11 cellular contexts compared by ENCODE assay signal in the genomic region with DNA sequence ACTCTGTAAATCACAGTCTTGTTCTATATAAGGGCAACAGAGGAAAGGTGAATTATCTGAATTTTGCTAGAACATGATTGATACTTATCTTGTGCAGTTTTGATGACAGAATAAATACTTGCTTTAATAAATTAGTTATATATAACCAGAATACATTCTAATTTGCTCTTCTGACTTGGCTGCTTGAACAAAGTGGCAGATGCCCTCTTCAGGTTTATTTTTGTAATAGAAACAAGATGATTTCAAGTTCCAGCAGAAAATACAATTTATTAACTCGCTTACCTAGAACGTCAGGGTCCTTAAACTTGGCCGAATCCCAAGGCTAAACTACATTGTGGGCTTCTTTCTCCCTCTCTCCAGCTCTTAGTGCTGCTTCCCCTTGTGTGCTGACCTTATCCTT. TPM values are rescaled to one million over a fixed set of nuclear protein-coding genes. Genes with fewer than 3 reads are reported as not detected.
DNase-seq lines count a peak whose midpoint lies in the region; ATAC-seq and TF ChIP-seq lines count a peak whose summit lies in the region.
"Had no signal": no experiment of that assay in that cellular context is flagged by ENCODE, and none has a peak within 500 bp of the region (broad histone marks: within the 10 kb centered on the region; RNA-seq: fewer than 3 reads in every experiment).

No MANE protein-coding gene starts in this region.

- H3F3A ChIP-seq in Loucy (ENCODE audit: low read depth) = no peaks in the 10 kb centered on the region

- no CpG with 5 or more reads among the region's 3 CpGs for WGBS in mesendoderm (ENCODE audit: extremely low coverage, insufficient coverage, low lambda C conversion rate)

- no peak overlapping the region for H4K8ac ChIP-seq in mesendoderm (ENCODE audit: low read depth, low read length)

- H3K79me2 ChIP-seq in Loucy (ENCODE audit: insufficient read depth, low read length) (no peaks in the 10 kb centered on the region), mesendoderm (ENCODE audit: control insufficient read depth, insufficient read depth, low read length) (no peaks in the 10 kb centered on the region)

- H3K4ac ChIP-seq in mesendoderm (ENCODE audit: low read depth, low read length) = no peak overlapping the region

- no peaks in the 10 kb centered on the region for H4K20me1 ChIP-seq in Loucy (ENCODE audit: insufficient read depth, low read length, poor library complexity, severe bottlenecking)

- no peak overlapping the region for H3K23ac ChIP-seq in mesendoderm (ENCODE audit: low read length)

- H3K4me2 ChIP-seq in Loucy (ENCODE audit: low read depth, low read length, poor library complexity, severe bottlenecking) = no peak overlapping the region
- H3K4me2 ChIP-seq in mesendoderm (ENCODE audit: low read length) = no peak overlapping the region

- H3K4me1 ChIP-seq in Loucy (ENCODE audit: insufficient read depth, low read length, poor library complexity, severe bottlenecking) (no peaks in the 10 kb centered on the region), adipocyte (ENCODE audit: control insufficient read depth, insufficient read depth, low read length) (peaks cover 4% of the 10 kb centered on the region), mesendoderm (ENCODE audit: control insufficient read depth, low read depth, low read length) (peaks cover 4% of the 10 kb centered on the region)

- no peak overlapping the region for H2AFZ ChIP-seq in Loucy (ENCODE audit: low read length)

- no peaks in the 10 kb centered on the region for H3K79me1 ChIP-seq in mesendoderm (ENCODE audit: low read length)

- no peak overlapping the region for H3K56ac ChIP-seq in mesendoderm (ENCODE audit: low read length)

- no peak overlapping the region for H3K27ac ChIP-seq in C4-2B
- H3K27ac ChIP-seq in mesendoderm (ENCODE audit: low read depth, low read length) = no peak overlapping the region

- TF ChIP-seq CTCF in C4-2B (conservative IDR thresholded peaks at IDR 0.05) (0 out of 2 replicates have a peak, but pooled peaks have one; percentile 8), Loucy (conservative IDR thresholded peaks at IDR 0.05; ENCODE audit: low read length) (peak; percentile 53)

- H2BK120ac ChIP-seq in mesendoderm (ENCODE audit: low read depth, low read length) = peak overlapping the region; percentile 28

- no peak overlapping the region for H2AK5ac ChIP-seq in mesendoderm (ENCODE audit: low read length)

- H3K9me3 ChIP-seq in Loucy (ENCODE audit: insufficient read depth, low read depth, low read length) (no peaks in the 10 kb centered on the region), adipocyte (ENCODE audit: control insufficient read depth, low read length) (no peaks in the 10 kb centered on the region)

- H3K4me3 ChIP-seq in Loucy (ENCODE audit: low read length, poor library complexity, severe bottlenecking) (no peak overlapping the region), adipocyte (ENCODE audit: low read length) (no peak overlapping the region), mesendoderm (ENCODE audit: low read length) (no peak overlapping the region)

- ATAC-seq in GM21360 (IDR thresholded peaks at IDR 0.05; ENCODE audit: unreplicated experiment) = no peak
- ATAC-seq: SK-N-SH treated with all-trans-retinoic acid at 6 μM for 48 hours had no signal

- H3K9ac ChIP-seq in Loucy (ENCODE audit: low read depth, low read length, poor library complexity, severe bottlenecking) = no peak overlapping the region
- no peak overlapping the region for H3K9ac ChIP-seq in adipocyte (ENCODE audit: low read length)
- H3K9ac ChIP-seq in mesendoderm (ENCODE audit: low read length) = no peak overlapping the region

- H3K9me2 ChIP-seq in Loucy (replicated peaks; ENCODE audit: low read depth, low read length) = no peaks in the 10 kb centered on the region

- H2BK5ac ChIP-seq in mesendoderm (ENCODE audit: low read length) = no peak overlapping the region

- H2BK15ac ChIP-seq in mesendoderm (replicated peaks; ENCODE audit: low read depth) = peak overlapping the region; percentile 85

- DNase-seq in adipocyte (ENCODE audit: low read depth) (peak; percentile 15), mesendoderm (no peak), NCI-H1048 (lab: John Stamatoyannopoulos, UW) (no peak), NCI-H2171 (lab: John Stamatoyannopoulos, UW) (no peak)
- DNase-seq: NCI-H187, SHP77 had no signal

- no peaks in the 10 kb centered on the region for H3K36me3 ChIP-seq in Loucy (ENCODE audit: insufficient read depth, low read length)
- H3K36me3 ChIP-seq in adipocyte (ENCODE audit: control insufficient read depth, insufficient read depth, low read length, severe bottlenecking) = no peaks in the 10 kb centered on the region
- no peaks in the 10 kb centered on the region for H3K36me3 ChIP-seq in mesendoderm (ENCODE audit: control insufficient read depth, insufficient read depth, low read length)

- H3K18ac ChIP-seq in mesendoderm (ENCODE audit: low read length) = no peak overlapping the region

- H3K27me3 ChIP-seq in Loucy (ENCODE audit: insufficient read depth, low read length, poor library complexity, severe bottlenecking) (no peaks in the 10 kb centered on the region), adipocyte (replicated peaks; ENCODE audit: control insufficient read depth, insufficient read depth, low read length) (no peaks in the 10 kb centered on the region), mesendoderm (ENCODE audit: insufficient read depth, low read length, poor library complexity) (no peaks in the 10 kb centered on the region)

- H4K5ac ChIP-seq in mesendoderm (ENCODE audit: low read length) = no peak overlapping the region

RNA-seq across cellular contexts. Expression of a gene that starts 57.6 kb away (rescaled TPM):
- polyA plus RNA-seq in mesendoderm (2013, experiment 1 of 2) = 0.74 TPM
- 0.78 TPM for polyA plus RNA-seq in mesendoderm (2013, experiment 2 of 2)
- polyA plus RNA-seq: CD14-positive monocyte had no signal
